Comparison of ENCODE assay signal across 14 cellular contexts in genomic region chr4:53654300-53654758, GRCh38.
DNase-seq lines count a peak whose midpoint lies in the region; ATAC-seq, FAIRE-seq and TF ChIP-seq lines count a peak whose summit lies in the region.
"Had no signal": no experiment of that assay in that cellular context is flagged by ENCODE, and none has a peak within 500 bp of the region (broad histone marks: within the 10 kb centered on the region; RNA-seq: fewer than 3 reads in every experiment).

No MANE protein-coding gene starts in this region.

- H3K27me3 Mint-ChIP-seq in astrocyte (ENCODE audit: low read depth, unreplicated experiment) = peaks cover 10% of the 10 kb centered on the region
- peaks cover 10% of the 10 kb centered on the region for H3K27me3 Mint-ChIP-seq in CD8-positive, alpha-beta T cell (ENCODE audit: low read depth)
- peaks cover 15% of the 10 kb centered on the region for H3K27me3 Mint-ChIP-seq in CD4-positive, alpha-beta T cell

- CTCF ChIA-PET in CD8-positive, alpha-beta T cell (lab: Charles Lee) = no interaction called here
- CTCF ChIA-PET in CD4-positive, alpha-beta T cell (lab: Charles Lee) = no interaction called here

- H3K4me3 Mint-ChIP-seq in astrocyte (ENCODE audit: unreplicated experiment) = no peak overlapping the region
- no peak overlapping the region for H3K4me3 Mint-ChIP-seq in CD8-positive, alpha-beta T cell
- no peak overlapping the region for H3K4me3 Mint-ChIP-seq in CD4-positive, alpha-beta T cell
- H3K4me3 Mint-ChIP-seq: CD4-positive, alpha-beta memory T cell; IgD-negative memory B cell; WTC11 had no signal

- H3K27me3 ChIP-seq in ACC112 (ENCODE audit: insufficient read depth, low read length) (no peaks in the 10 kb centered on the region), astrocyte (ENCODE audit: insufficient read depth, low read length) (no peaks in the 10 kb centered on the region)
- H3K27me3 ChIP-seq in CD8-positive, alpha-beta T cell (ENCODE audit: insufficient read depth, low read length) = no peaks in the 10 kb centered on the region
- no peaks in the 10 kb centered on the region for H3K27me3 ChIP-seq in CD4-positive, alpha-beta T cell (ENCODE audit: control insufficient read depth, insufficient read depth, low read length)
- H3K27me3 ChIP-seq: neutrophil had no signal

- no peak overlapping the region for H3K27ac Mint-ChIP-seq in astrocyte (ENCODE audit: unreplicated experiment)
- no peak overlapping the region for H3K27ac Mint-ChIP-seq in CD8-positive, alpha-beta T cell
- H3K27ac Mint-ChIP-seq in CD4-positive, alpha-beta T cell = no peak overlapping the region
- H3K27ac Mint-ChIP-seq: CD4-positive, alpha-beta memory T cell; IgD-negative memory B cell; WTC11 had no signal

- no peak overlapping the region for H3K4me3 ChIP-seq in ACC112 (ENCODE audit: low read depth, low read length)
- H3K4me3 ChIP-seq in astrocyte (ENCODE audit: insufficient read depth, low read depth, low read length) = no peak overlapping the region
- H3K4me3 ChIP-seq in CD8-positive, alpha-beta T cell (ENCODE audit: low read depth, low read length) = no peak overlapping the region

- peaks cover 8% of the 10 kb centered on the region for H3K4me1 Mint-ChIP-seq in astrocyte (ENCODE audit: low read depth, unreplicated experiment)
- no peaks in the 10 kb centered on the region for H3K4me1 Mint-ChIP-seq in CD8-positive, alpha-beta T cell (ENCODE audit: low read depth)
- no peaks in the 10 kb centered on the region for H3K4me1 Mint-ChIP-seq in CD4-positive, alpha-beta T cell (ENCODE audit: low read depth)
- H3K4me1 Mint-ChIP-seq: CD4-positive, alpha-beta memory T cell had no signal

- TF ChIP-seq CTCF in GM20000 (IDR thresholded peaks at IDR 0.05; ENCODE audit: extremely low read depth, missing control alignments) (no peak), astrocyte (IDR thresholded peaks at IDR 0.05; ENCODE audit: insufficient read depth, low read depth, low read length) (no peak)
- no peak for TF ChIP-seq CTCF in CD8-positive, alpha-beta T cell (IDR thresholded peaks at IDR 0.05)
- TF ChIP-seq CTCF in CD4-positive, alpha-beta T cell (IDR thresholded peaks at IDR 0.05) = no peak

- peak; percentile 19 for DNase-seq in GM20000 (ENCODE audit: low spot score)
- DNase-seq in astrocyte (ENCODE audit: low read depth) = peak; percentile 79
- DNase-seq in left lobe of liver (ENCODE audit: low spot score) = no peak
- no peak for DNase-seq in NCI-H1048 (lab: John Stamatoyannopoulos, UW)
- DNase-seq in CD8-positive, alpha-beta T cell = no peak
- DNase-seq in CD4-positive, alpha-beta T cell = no peak
- DNase-seq: anterior cingulate cortex; CD4-positive, alpha-beta memory T cell; hippocampal formation had no signal

- H3K9ac ChIP-seq in astrocyte (ENCODE audit: low read length) = no peak overlapping the region

- H4K20me1 ChIP-seq in astrocyte (ENCODE audit: insufficient read depth, low read length) = no peaks in the 10 kb centered on the region

- H3K79me2 ChIP-seq in ACC112 (ENCODE audit: control insufficient read depth, insufficient read depth, low read length, unreplicated experiment) = no peaks in the 10 kb centered on the region
- no peaks in the 10 kb centered on the region for H3K79me2 ChIP-seq in astrocyte (ENCODE audit: insufficient read depth, low read length)

- H3K36me3 Mint-ChIP-seq in astrocyte (ENCODE audit: low read depth, unreplicated experiment) = no peaks in the 10 kb centered on the region
- no peaks in the 10 kb centered on the region for H3K36me3 Mint-ChIP-seq in CD8-positive, alpha-beta T cell
- H3K36me3 Mint-ChIP-seq in CD4-positive, alpha-beta T cell (ENCODE audit: low read depth) = no peaks in the 10 kb centered on the region
- H3K36me3 Mint-ChIP-seq: CD4-positive, alpha-beta memory T cell; IgD-negative memory B cell; WTC11 had no signal

- H3K4me2 ChIP-seq in astrocyte (ENCODE audit: low read length) = no peak overlapping the region

- no peaks in the 10 kb centered on the region for H3K9me3 Mint-ChIP-seq in astrocyte (ENCODE audit: unreplicated experiment)
- no peaks in the 10 kb centered on the region for H3K9me3 Mint-ChIP-seq in CD8-positive, alpha-beta T cell
- H3K9me3 Mint-ChIP-seq in CD4-positive, alpha-beta T cell = no peaks in the 10 kb centered on the region
- H3K9me3 Mint-ChIP-seq: IgD-negative memory B cell, WTC11 had no signal

- FAIRE-seq in astrocyte (lab: Jason Lieb, UNC) = no peak

- no peak overlapping the region for H3K27ac ChIP-seq in ACC112 (ENCODE audit: low read depth, low read length)
- H3K27ac ChIP-seq in astrocyte (ENCODE audit: low read depth, low read length) = no peak overlapping the region
- H3K27ac ChIP-seq in CD8-positive, alpha-beta T cell (ENCODE audit: low read depth, low read length) = no peak overlapping the region
- no peak overlapping the region for H3K27ac ChIP-seq in CD4-positive, alpha-beta T cell (ENCODE audit: low read depth, low read length)
- H3K27ac ChIP-seq: neutrophil had no signal

- H3K9me3 ChIP-seq in astrocyte (ENCODE audit: insufficient read depth, low read depth, low read length) = no peaks in the 10 kb centered on the region
- H3K9me3 ChIP-seq in CD8-positive, alpha-beta T cell (ENCODE audit: low read length) = no peaks in the 10 kb centered on the region
- H3K9me3 ChIP-seq in CD4-positive, alpha-beta T cell (ENCODE audit: control insufficient read depth, low read length) = no peaks in the 10 kb centered on the region
- H3K9me3 ChIP-seq: neutrophil had no signal

- H3K4me1 ChIP-seq in ACC112 (ENCODE audit: control insufficient read depth, insufficient read depth, low read length, unreplicated experiment) (peaks cover 21% of the 10 kb centered on the region), astrocyte (ENCODE audit: insufficient read depth, low read length) (no peaks in the 10 kb centered on the region)
- no peaks in the 10 kb centered on the region for H3K4me1 ChIP-seq in CD8-positive, alpha-beta T cell (ENCODE audit: insufficient read depth, low read length)

- H2AFZ ChIP-seq in ACC112 (ENCODE audit: low read length, unreplicated experiment) = peak overlapping the region; percentile 37
- no peak overlapping the region for H2AFZ ChIP-seq in astrocyte (ENCODE audit: low read depth, low read length)

- intact Hi-C loops in CD8-positive, alpha-beta T cell (cut with DNase I, micrococcal nuclease) = no loop called here
- intact Hi-C loops in CD4-positive, alpha-beta T cell (cut with DNase I, micrococcal nuclease) = no loop called here

- ATAC-seq in left lobe of liver (peak; percentile 45), HG02852 (IDR thresholded peaks at IDR 0.05; ENCODE audit: unreplicated experiment) (no peak)
- no peak for ATAC-seq in CD8-positive, alpha-beta T cell
- ATAC-seq in CD4-positive, alpha-beta T cell (ENCODE audit: poor library complexity) = no peak
- ATAC-seq: WTC11 had no signal

- H3K36me3 ChIP-seq in ACC112 (ENCODE audit: insufficient read depth, low read length) (no peaks in the 10 kb centered on the region), astrocyte (ENCODE audit: insufficient read depth, low read length) (no peaks in the 10 kb centered on the region)
- no peaks in the 10 kb centered on the region for H3K36me3 ChIP-seq in CD8-positive, alpha-beta T cell (ENCODE audit: insufficient read depth, low read length)
- H3K36me3 ChIP-seq: neutrophil had no signal

- POLR2A ChIA-PET in CD8-positive, alpha-beta T cell (lab: Charles Lee) = no interaction called here
- POLR2A ChIA-PET in CD4-positive, alpha-beta T cell (lab: Charles Lee) = no interaction called here

Comparison
In these comparisons a context has a peak if more than half of its experiments do, and no peak if none do; other contexts are left out.
1. DNase-seq: peak in GM20000 (single experiment) and astrocyte (single experiment); none in left lobe of liver (single experiment), NCI-H1048 (single experiment), CD8-positive, alpha-beta T cell (0 of 7) and CD4-positive, alpha-beta T cell (0 of 10).